ENCODE assay signal across 1 cellular context in the genomic region with DNA sequence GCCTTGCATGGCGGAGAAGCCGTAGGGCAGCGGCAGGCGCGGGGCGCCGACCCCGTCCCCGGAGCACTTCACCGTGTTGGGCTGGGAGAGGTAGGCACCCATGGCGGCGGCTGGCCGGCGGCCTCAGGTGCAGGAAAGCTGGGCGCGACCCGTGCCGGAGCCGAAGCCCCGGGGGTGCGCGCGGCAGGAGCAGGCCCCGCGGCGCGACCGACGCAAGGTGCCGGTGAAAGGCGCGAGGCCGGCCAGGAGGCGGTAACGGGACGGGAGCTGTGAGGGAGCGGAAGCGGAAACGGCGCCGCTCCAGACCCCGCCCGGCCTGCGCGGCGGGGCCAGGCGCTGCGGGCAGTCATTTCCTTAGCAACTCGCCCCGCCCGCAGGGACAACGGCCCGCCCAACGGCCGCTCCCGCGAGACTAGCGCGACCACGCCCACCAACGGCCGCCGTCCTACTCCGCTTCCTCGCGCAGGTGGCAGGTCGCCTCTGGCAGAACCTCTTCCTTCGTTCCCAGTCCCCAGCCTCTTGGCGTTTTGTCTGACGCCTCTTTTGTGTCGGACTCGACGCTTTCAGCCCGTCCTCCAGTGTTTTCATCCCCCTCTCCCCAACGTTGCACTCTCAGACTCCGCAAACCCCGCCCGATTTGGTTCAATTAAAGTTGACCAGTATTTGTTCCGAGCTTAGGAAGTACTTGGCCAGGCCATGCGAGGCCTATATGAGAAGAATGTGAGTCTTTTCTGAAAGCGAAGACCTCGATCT.
A peak's percentile ranks its signal among the peaks of the same experiment; 100 is the strongest.
TF ChIP-seq lines count a peak whose summit lies in the region.

A gene with protein sequence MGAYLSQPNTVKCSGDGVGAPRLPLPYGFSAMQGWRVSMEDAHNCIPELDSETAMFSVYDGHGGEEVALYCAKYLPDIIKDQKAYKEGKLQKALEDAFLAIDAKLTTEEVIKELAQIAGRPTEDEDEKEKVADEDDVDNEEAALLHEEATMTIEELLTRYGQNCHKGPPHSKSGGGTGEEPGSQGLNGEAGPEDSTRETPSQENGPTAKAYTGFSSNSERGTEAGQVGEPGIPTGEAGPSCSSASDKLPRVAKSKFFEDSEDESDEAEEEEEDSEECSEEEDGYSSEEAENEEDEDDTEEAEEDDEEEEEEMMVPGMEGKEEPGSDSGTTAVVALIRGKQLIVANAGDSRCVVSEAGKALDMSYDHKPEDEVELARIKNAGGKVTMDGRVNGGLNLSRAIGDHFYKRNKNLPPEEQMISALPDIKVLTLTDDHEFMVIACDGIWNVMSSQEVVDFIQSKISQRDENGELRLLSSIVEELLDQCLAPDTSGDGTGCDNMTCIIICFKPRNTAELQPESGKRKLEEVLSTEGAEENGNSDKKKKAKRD (minus strand): TSS at position 271 of the 753 bp plus-strand sequence. CDS start 169 bp downstream, at position 102.

TF ChIP-seq in HepG2, 621 proteins besides CTCF, POLR2A, EP300 and RAD21 (continued from another document and continues in another):
- 0 out of 2 replicates have a peak, but pooled peaks have one; percentile 16 for TF ChIP-seq ARID3A (IDR thresholded peaks at IDR 0.05; ENCODE audit: low read depth, low read length)
- no peak for TF ChIP-seq SMARCE1 (IDR thresholded peaks at IDR 0.05; ENCODE audit: borderline replicate concordance)
- TF ChIP-seq ETV6 (CRISPR knock-in tag; conservative IDR thresholded peaks at IDR 0.05): peak; percentile 93
- 0 out of 2 replicates have a peak, but pooled peaks have one; percentile 34 for TF ChIP-seq FOXJ3 (CRISPR knock-in tag; IDR thresholded peaks at IDR 0.05; ENCODE audit: borderline replicate concordance)
- TF ChIP-seq RBM39 (IDR thresholded peaks at IDR 0.05; ENCODE audit: low read depth, low read length, poor library complexity, severe bottlenecking): peak; percentile 73
- TF ChIP-seq ZFP62 (CRISPR knock-in tag; IDR thresholded peaks at IDR 0.05): no peak; the same call in 1 of the 2 replicates
- peak; percentile 96; the same call in 1 of the 2 replicates for TF ChIP-seq SAFB2 (CRISPR knock-in tag; IDR thresholded peaks at IDR 0.05; ENCODE audit: borderline replicate concordance, low read depth)
- TF ChIP-seq XRCC5 (optimal IDR thresholded peaks at IDR 0.05; ENCODE audit: low read length): peak; percentile 46
- TF ChIP-seq PAWR (CRISPR knock-in tag; IDR thresholded peaks at IDR 0.05; ENCODE audit: borderline replicate concordance): no peak
- peak; percentile 11 for TF ChIP-seq ZNF12 (CRISPR knock-in tag; IDR thresholded peaks at IDR 0.05)
- TF ChIP-seq ZNF18 (CRISPR knock-in tag; IDR thresholded peaks at IDR 0.05; ENCODE audit: insufficient replicate concordance): peak; percentile 81
- TF ChIP-seq TIGD3 (CRISPR knock-in tag; IDR thresholded peaks at IDR 0.05; ENCODE audit: borderline replicate concordance): no peak
- no peak for TF ChIP-seq SSRP1 (CRISPR knock-in tag; IDR thresholded peaks at IDR 0.05)
- TF ChIP-seq MEF2D (CRISPR knock-in tag; IDR thresholded peaks at IDR 0.05): peak; percentile 47
- TF ChIP-seq CC2D1A (CRISPR knock-in tag; IDR thresholded peaks at IDR 0.05): peak; percentile 59; the same call in 1 of the 2 replicates
- TF ChIP-seq NR2F1 (CRISPR knock-in tag; IDR thresholded peaks at IDR 0.05): no peak
- TF ChIP-seq ATRX (CRISPR knock-in tag; IDR thresholded peaks at IDR 0.05; ENCODE audit: borderline replicate concordance): no peak
- no peak for TF ChIP-seq SCMH1 (CRISPR knock-in tag; IDR thresholded peaks at IDR 0.05; ENCODE audit: borderline replicate concordance)
- TF ChIP-seq JARID2 (CRISPR knock-in tag; IDR thresholded peaks at IDR 0.05; ENCODE audit: insufficient replicate concordance): no peak
- TF ChIP-seq, protein P1, sequence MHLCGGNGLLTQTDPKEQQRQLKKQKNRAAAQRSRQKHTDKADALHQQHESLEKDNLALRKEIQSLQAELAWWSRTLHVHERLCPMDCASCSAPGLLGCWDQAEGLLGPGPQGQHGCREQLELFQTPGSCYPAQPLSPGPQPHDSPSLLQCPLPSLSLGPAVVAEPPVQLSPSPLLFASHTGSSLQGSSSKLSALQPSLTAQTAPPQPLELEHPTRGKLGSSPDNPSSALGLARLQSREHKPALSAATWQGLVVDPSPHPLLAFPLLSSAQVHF (CRISPR knock-in tag; IDR thresholded peaks at IDR 0.05): peak; percentile 88; the same call in 1 of the 2 replicates
- no peak; the same call in 1 of the 2 replicates for TF ChIP-seq MAF1 (CRISPR knock-in tag; IDR thresholded peaks at IDR 0.05; ENCODE audit: borderline replicate concordance)
- TF ChIP-seq HNF4A (CRISPR knock-in tag; IDR thresholded peaks at IDR 0.05): peak; percentile 19; the same call in 1 of the 2 replicates
- TF ChIP-seq SIN3B (IDR thresholded peaks at IDR 0.05; ENCODE audit: low read length): no peak
- peak; percentile 54 for TF ChIP-seq MNT (IDR thresholded peaks at IDR 0.05)
- TF ChIP-seq BHLHE40 (IDR thresholded peaks at IDR 0.05; ENCODE audit: low read length): no peak
- peak; percentile 80 for TF ChIP-seq GMEB2 (CRISPR knock-in tag; IDR thresholded peaks at IDR 0.05; ENCODE audit: low read depth)
- no peak for TF ChIP-seq ZMYM2 (CRISPR knock-in tag; IDR thresholded peaks at IDR 0.05)
- TF ChIP-seq, protein P2, sequence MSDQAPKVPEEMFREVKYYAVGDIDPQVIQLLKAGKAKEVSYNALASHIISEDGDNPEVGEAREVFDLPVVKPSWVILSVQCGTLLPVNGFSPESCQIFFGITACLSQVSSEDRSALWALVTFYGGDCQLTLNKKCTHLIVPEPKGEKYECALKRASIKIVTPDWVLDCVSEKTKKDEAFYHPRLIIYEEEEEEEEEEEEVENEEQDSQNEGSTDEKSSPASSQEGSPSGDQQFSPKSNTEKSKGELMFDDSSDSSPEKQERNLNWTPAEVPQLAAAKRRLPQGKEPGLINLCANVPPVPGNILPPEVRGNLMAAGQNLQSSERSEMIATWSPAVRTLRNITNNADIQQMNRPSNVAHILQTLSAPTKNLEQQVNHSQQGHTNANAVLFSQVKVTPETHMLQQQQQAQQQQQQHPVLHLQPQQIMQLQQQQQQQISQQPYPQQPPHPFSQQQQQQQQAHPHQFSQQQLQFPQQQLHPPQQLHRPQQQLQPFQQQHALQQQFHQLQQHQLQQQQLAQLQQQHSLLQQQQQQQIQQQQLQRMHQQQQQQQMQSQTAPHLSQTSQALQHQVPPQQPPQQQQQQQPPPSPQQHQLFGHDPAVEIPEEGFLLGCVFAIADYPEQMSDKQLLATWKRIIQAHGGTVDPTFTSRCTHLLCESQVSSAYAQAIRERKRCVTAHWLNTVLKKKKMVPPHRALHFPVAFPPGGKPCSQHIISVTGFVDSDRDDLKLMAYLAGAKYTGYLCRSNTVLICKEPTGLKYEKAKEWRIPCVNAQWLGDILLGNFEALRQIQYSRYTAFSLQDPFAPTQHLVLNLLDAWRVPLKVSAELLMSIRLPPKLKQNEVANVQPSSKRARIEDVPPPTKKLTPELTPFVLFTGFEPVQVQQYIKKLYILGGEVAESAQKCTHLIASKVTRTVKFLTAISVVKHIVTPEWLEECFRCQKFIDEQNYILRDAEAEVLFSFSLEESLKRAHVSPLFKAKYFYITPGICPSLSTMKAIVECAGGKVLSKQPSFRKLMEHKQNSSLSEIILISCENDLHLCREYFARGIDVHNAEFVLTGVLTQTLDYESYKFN (CRISPR knock-in tag; conservative IDR thresholded peaks at IDR 0.05): 0 out of 2 replicates have a peak, but pooled peaks have one; percentile 53
- TF ChIP-seq KDM1A (CRISPR knock-in tag; IDR thresholded peaks at IDR 0.05): 0 out of 2 replicates have a peak, but pooled peaks have one; percentile 16
- TF ChIP-seq CCDC6 (CRISPR knock-in tag; IDR thresholded peaks at IDR 0.05): peak; percentile 97; the same call in 1 of the 2 replicates
- peak; percentile 61; the same call in 1 of the 2 replicates for TF ChIP-seq ZNF768 (CRISPR knock-in tag; IDR thresholded peaks at IDR 0.05)
- peak; percentile 100 for TF ChIP-seq ZNF343 (CRISPR knock-in tag; IDR thresholded peaks at IDR 0.05)
- TF ChIP-seq SMAD3 (CRISPR knock-in tag; IDR thresholded peaks at IDR 0.05): no peak
- no peak; the same call in none of the 2 replicates for TF ChIP-seq WIZ (CRISPR knock-in tag; IDR thresholded peaks at IDR 0.05)
- peak; percentile 88 for TF ChIP-seq SIN3A (IDR thresholded peaks at IDR 0.05; ENCODE audit: borderline replicate concordance, low read depth, low read length)
- TF ChIP-seq ZNF703 (CRISPR knock-in tag; IDR thresholded peaks at IDR 0.05; ENCODE audit: borderline replicate concordance): peak; percentile 23; the same call in 1 of the 2 replicates
- TF ChIP-seq ZNF468 (CRISPR knock-in tag; IDR thresholded peaks at IDR 0.05): 0 out of 2 replicates have a peak, but pooled peaks have one; percentile 84
- TF ChIP-seq RNF2 (conservative IDR thresholded peaks at IDR 0.05; ENCODE audit: low read depth): peak; percentile 78
- no peak for TF ChIP-seq HNRNPL (IDR thresholded peaks at IDR 0.05; ENCODE audit: low read depth, low read length)
- TF ChIP-seq HMGXB4 (CRISPR knock-in tag; IDR thresholded peaks at IDR 0.05; ENCODE audit: borderline replicate concordance in 1 of 2, low read depth in 1 of 2): peak; percentile 80 to 94
- no peak for TF ChIP-seq SOX13 (IDR thresholded peaks at IDR 0.05)
- peak in 1 of 2 experiments; percentile 45; a peak in 1 of 4 replicates for TF ChIP-seq SOX13 (CRISPR knock-in tag; conservative IDR thresholded peaks at IDR 0.05 in 1 of 2, IDR thresholded peaks at IDR 0.05 in 1 of 2)
- no peak for TF ChIP-seq ZNF282 (IDR thresholded peaks at IDR 0.05; ENCODE audit: partially characterized antibody)
- TF ChIP-seq ZNF792 (CRISPR knock-in tag; IDR thresholded peaks at IDR 0.05): peak; percentile 84; the same call in 1 of the 2 replicates
